In genomic region chrX:1679238-1679637, GRCh38 we compare ENCODE assay signal across 12 cellular contexts.
A peak's percentile ranks its signal among the peaks of the same experiment; 100 is the strongest.
DNase-seq lines count a peak whose midpoint lies in the region; ATAC-seq, FAIRE-seq and TF ChIP-seq lines count a peak whose summit lies in the region.
"Had no signal": no experiment of that assay in that cellular context is flagged by ENCODE, and none has a peak within 500 bp of the region (broad histone marks: within the 10 kb centered on the region; RNA-seq: fewer than 3 reads in every experiment).

No MANE protein-coding gene starts in this region.

- no peak overlapping the region for H3K27ac ChIP-seq in naive thymus-derived CD4-positive, alpha-beta T cell (ENCODE audit: low read depth, low read length)
- H3K27ac ChIP-seq: suprapubic skin, VCaP had no signal

- peaks cover 4 to 8% of the 10 kb centered on the region in 2 donors for H3K36me3 Mint-ChIP-seq in activated T-cell treated with anti-CD3 and anti-CD28 coated beads, Interleukin-2, amount 50 U/mL, for 72 hours (ENCODE audit: insufficient read depth in 2 of 2)
- H3K36me3 Mint-ChIP-seq in naive thymus-derived CD4-positive, alpha-beta T cell, result peaks cover 0 to 30% (median 3%) of the 10 kb centered on the region in 5 donors
- H3K36me3 Mint-ChIP-seq: mesothelial cell of epicardium had no signal

- no peak for TF ChIP-seq CTCF in mucosa of descending colon (IDR thresholded peaks at IDR 0.05)

- H3K4me3 Mint-ChIP-seq in activated T-cell treated with anti-CD3 and anti-CD28 coated beads, Interleukin-2, amount 50 U/mL, for 72 hours, result peak overlapping the region in 1 of 2 donors; percentile 27
- peak overlapping the region in 1 of 10 donors; percentile 17 for H3K4me3 Mint-ChIP-seq in naive thymus-derived CD4-positive, alpha-beta T cell
- H3K4me3 Mint-ChIP-seq: mesothelial cell of epicardium had no signal

- H3K4me1 ChIP-seq in naive thymus-derived CD4-positive, alpha-beta T cell (ENCODE audit: control insufficient read depth in 2 of 2, insufficient read depth in 2 of 2, low read length in 2 of 2), result no peaks in the 10 kb centered on the region
- no peaks in the 10 kb centered on the region for H3K4me1 ChIP-seq in mucosa of descending colon (ENCODE audit: low read depth)
- H3K4me1 ChIP-seq: suprapubic skin had no signal

- peak; percentile 57 for ATAC-seq in HG03135 (IDR thresholded peaks at IDR 0.05; ENCODE audit: unreplicated experiment)
- ATAC-seq in activated T-cell treated with anti-CD3 and anti-CD28 coated beads, Interleukin-2, amount 50 U/mL, for 72 hours (replicated peaks in 1 of 2), result peak; percentile 67 to 72
- peak; percentile 29 for ATAC-seq in naive thymus-derived CD4-positive, alpha-beta T cell
- no peak for ATAC-seq in mucosa of descending colon
- ATAC-seq in HG02884 (IDR thresholded peaks at IDR 0.05; ENCODE audit: unreplicated experiment), result no peak

- H3K9me3 Mint-ChIP-seq in activated T-cell treated with anti-CD3 and anti-CD28 coated beads, Interleukin-2, amount 50 U/mL, for 72 hours, result peaks cover 6 to 7% of the 10 kb centered on the region in 2 donors
- peaks cover 0 to 12% (median 1%) of the 10 kb centered on the region in 11 donors for H3K9me3 Mint-ChIP-seq in naive thymus-derived CD4-positive, alpha-beta T cell
- H3K9me3 Mint-ChIP-seq: mesothelial cell of epicardium had no signal

- H3K27me3 Mint-ChIP-seq in activated T-cell treated with anti-CD3 and anti-CD28 coated beads, Interleukin-2, amount 50 U/mL, for 72 hours (ENCODE audit: low read depth), result no peaks in the 10 kb centered on the region
- no peaks in the 10 kb centered on the region for H3K27me3 Mint-ChIP-seq in naive thymus-derived CD4-positive, alpha-beta T cell

- no peak for DNase-seq in GM12891 (ENCODE audit: insufficient read length, low spot score)
- peak; percentile 15 to 18 for DNase-seq in activated T-cell treated with anti-CD3 and anti-CD28 coated beads, Interleukin-2, amount 50 U/mL, for 72 hours
- DNase-seq in naive thymus-derived CD4-positive, alpha-beta T cell, result peak in 1 of 9 donors; percentile 30
- DNase-seq in mucosa of descending colon, result no peak
- DNase-seq in HCEC 1CT, result no peak
- DNase-seq in NCI-H187 (lab: John Stamatoyannopoulos, UW), result no peak
- DNase-seq: GDM1 had no signal

- POLR2A ChIA-PET in naive thymus-derived CD4-positive, alpha-beta T cell (lab: Charles Lee), result no interaction called here

- H3K4me3 ChIP-seq in naive thymus-derived CD4-positive, alpha-beta T cell (ENCODE audit: low read length), result no peak overlapping the region
- no peak overlapping the region for H3K4me3 ChIP-seq in mucosa of descending colon
- H3K4me3 ChIP-seq: suprapubic skin had no signal

- intact Hi-C loops in naive thymus-derived CD4-positive, alpha-beta T cell (cut with micrococcal nuclease), result no loop called here
- intact Hi-C loops in mucosa of descending colon (cut with DNase I, micrococcal nuclease), result no loop called here

- H3K9me3 ChIP-seq in naive thymus-derived CD4-positive, alpha-beta T cell (ENCODE audit: control insufficient read depth in 2 of 3, low read length in 3 of 3), result no peaks in the 10 kb centered on the region
- H3K9me3 ChIP-seq in mucosa of descending colon, result no peaks in the 10 kb centered on the region
- H3K9me3 ChIP-seq: suprapubic skin had no signal

- no peaks in the 10 kb centered on the region for H3K27me3 ChIP-seq in naive thymus-derived CD4-positive, alpha-beta T cell (ENCODE audit: control insufficient read depth in 2 of 2, insufficient read depth in 2 of 2, low read length in 2 of 2)
- H3K27me3 ChIP-seq: suprapubic skin had no signal

- TF ChIP-seq POLR2A in GM12891 (IDR thresholded peaks at IDR 0.05; ENCODE audit: low read depth, low read length), result no peak

- FAIRE-seq in GM12891 (lab: Jason Lieb, UNC), result peak; percentile 64

- H3K36me3 ChIP-seq in naive thymus-derived CD4-positive, alpha-beta T cell (ENCODE audit: control insufficient read depth in 2 of 3, insufficient read depth in 3 of 3, low read length in 3 of 3), result no peaks in the 10 kb centered on the region
- no peaks in the 10 kb centered on the region for H3K36me3 ChIP-seq in mucosa of descending colon (ENCODE audit: low read depth)
- H3K36me3 ChIP-seq: suprapubic skin had no signal

- CTCF ChIA-PET in naive thymus-derived CD4-positive, alpha-beta T cell (lab: Charles Lee), result no interaction called here

- peaks cover 29% of the 10 kb centered on the region for H3K4me1 Mint-ChIP-seq in activated T-cell treated with anti-CD3 and anti-CD28 coated beads, Interleukin-2, amount 50 U/mL, for 72 hours (ENCODE audit: low read depth)
- peaks cover 11 to 47% (median 26%) of the 10 kb centered on the region in 7 donors for H3K4me1 Mint-ChIP-seq in naive thymus-derived CD4-positive, alpha-beta T cell
- H3K4me1 Mint-ChIP-seq: mesothelial cell of epicardium had no signal

- no peak overlapping the region for H3K27ac Mint-ChIP-seq in activated T-cell treated with anti-CD3 and anti-CD28 coated beads, Interleukin-2, amount 50 U/mL, for 72 hours
- H3K27ac Mint-ChIP-seq in naive thymus-derived CD4-positive, alpha-beta T cell, result peak overlapping the region in 4 of 9 donors; percentile 1 to 73 (median 67)
- H3K27ac Mint-ChIP-seq: mesothelial cell of epicardium had no signal

TF ChIP-seq in GM12891, 5 proteins besides CTCF, POLR2A, EP300 and RAD21:
- TF ChIP-seq POU2F2 (IDR thresholded peaks at IDR 0.05; ENCODE audit: low read depth, low read length) (no peak), PAX5 (IDR thresholded peaks at IDR 0.05; ENCODE audit: insufficient read depth, low read length, severe bottlenecking) (no peak), SPI1 (IDR thresholded peaks at IDR 0.05; ENCODE audit: low read depth, low read length) (no peak), TAF1 (IDR thresholded peaks at IDR 0.05; ENCODE audit: low read depth, low read length) (no peak), POLR2AphosphoS5 (IDR thresholded peaks at IDR 0.05; ENCODE audit: low read depth, low read length) (no peak)
TF ChIP-seq in GM12891: peak in this region for 0.

Comparison
In these comparisons a context has a peak if more than half of its experiments do, and no peak if none do; other contexts are left out.
1. DNase-seq: peak in activated T-cell treated with anti-CD3 and anti-CD28 coated beads, Interleukin-2, amount 50 U/mL, for 72 hours (2 of 2); none in GM12891 (single experiment), mucosa of descending colon (0 of 3), HCEC 1CT (single experiment) and NCI-H187 (0 of 2).
2. ATAC-seq: peak in HG03135 (single experiment), activated T-cell treated with anti-CD3 and anti-CD28 coated beads, Interleukin-2, amount 50 U/mL, for 72 hours (2 of 2) and naive thymus-derived CD4-positive, alpha-beta T cell (single experiment); none in mucosa of descending colon (single experiment) and HG02884 (single experiment).